In the genomic region with DNA sequence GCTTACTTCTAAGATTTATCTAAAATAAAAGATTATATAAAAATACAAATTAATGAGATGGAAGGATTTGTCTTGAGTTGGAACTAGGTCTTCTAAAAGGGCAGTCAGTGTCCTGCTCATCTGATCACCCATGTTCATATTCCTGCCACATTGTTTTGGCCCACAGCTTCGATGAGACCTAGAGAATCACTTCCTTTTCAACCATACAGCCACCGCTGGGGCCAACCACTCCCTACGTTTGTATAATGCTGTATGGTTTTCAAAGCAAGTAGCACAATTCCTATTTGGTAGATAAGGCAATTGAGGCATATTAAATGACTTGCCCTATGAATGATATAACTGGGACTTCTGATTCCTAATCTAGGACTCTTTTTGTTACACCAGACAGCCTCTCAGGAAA, we compare ENCODE assay signal across 1 cellular context.
TF ChIP-seq lines count a peak whose summit lies in the region.

No MANE protein-coding gene starts in this region.

TF ChIP-seq in IMR-90, 13 proteins besides CTCF, POLR2A, EP300 and RAD21:
- TF ChIP-seq SMC3 (IDR thresholded peaks at IDR 0.05; ENCODE audit: low read depth, low read length), result no peak
- no peak for TF ChIP-seq MXI1 (IDR thresholded peaks at IDR 0.05; ENCODE audit: borderline replicate concordance, low read depth, low read length)
- no peak for TF ChIP-seq RFX5 (IDR thresholded peaks at IDR 0.05; ENCODE audit: low read depth, low read length)
- TF ChIP-seq FOS (IDR thresholded peaks at IDR 0.05; ENCODE audit: low read depth, low read length), result no peak
- no peak for TF ChIP-seq CEBPB (IDR thresholded peaks at IDR 0.05; ENCODE audit: low read depth, low read length)
- no peak for TF ChIP-seq BHLHE40 (IDR thresholded peaks at IDR 0.05; ENCODE audit: low read depth, low read length)
- TF ChIP-seq USF2 (IDR thresholded peaks at IDR 0.05; ENCODE audit: low read depth, low read length), result no peak
- TF ChIP-seq ELK1 (IDR thresholded peaks at IDR 0.05; ENCODE audit: borderline replicate concordance, low read depth, low read length), result no peak
- TF ChIP-seq MAZ (IDR thresholded peaks at IDR 0.05; ENCODE audit: borderline replicate concordance, low read depth, low read length), result no peak
- TF ChIP-seq CHD1 (IDR thresholded peaks at IDR 0.05; ENCODE audit: low read depth, low read length), result no peak
- no peak for TF ChIP-seq MAFK (IDR thresholded peaks at IDR 0.05; ENCODE audit: low read depth, low read length)
- no peak for TF ChIP-seq RCOR1 (IDR thresholded peaks at IDR 0.05; ENCODE audit: insufficient replicate concordance, low read length)
- no peak for TF ChIP-seq NFE2L2 (IDR thresholded peaks at IDR 0.05; ENCODE audit: low read depth, low read length)
TF ChIP-seq in IMR-90: peak in this region for 0.
